Comparison of ENCODE assay signal across 1 cellular context in genomic region chr12:117151195-117152031, GRCh38.
TF ChIP-seq lines count a peak whose summit lies in the region.

No MANE protein-coding gene starts in this region.

TF ChIP-seq in HCT116, 20 proteins besides CTCF, POLR2A, EP300 and RAD21 (continued from another document):
- TF ChIP-seq REST (IDR thresholded peaks at IDR 0.05; ENCODE audit: low read depth) (no peak), FOSL1 (IDR thresholded peaks at IDR 0.05; ENCODE audit: low read depth) (no peak), EZH2phosphoT487 (IDR thresholded peaks at IDR 0.05; ENCODE audit: borderline replicate concordance) (no peak), YY1 (IDR thresholded peaks at IDR 0.05; ENCODE audit: extremely low read depth, insufficient replicate concordance, low read depth, low read length) (no peak), EZH2 (IDR thresholded peaks at IDR 0.05) (no peak), JUND (IDR thresholded peaks at IDR 0.05) (no peak), MAX (IDR thresholded peaks at IDR 0.05) (no peak)
